Comparison of ENCODE assay signal across 12 cellular contexts in genomic region chr11:20278727-20279126, GRCh38.
"Had no signal": no experiment of that assay in that cellular context is flagged by ENCODE, and none has a peak within 500 bp of the region (broad histone marks: within the 10 kb centered on the region; RNA-seq: fewer than 3 reads in every experiment).

No MANE protein-coding gene starts in this region.

- H3K4me3 ChIP-seq: esophagus muscularis mucosa, thoracic aorta had no signal

- H3K4me1 ChIP-seq: esophagus muscularis mucosa had no signal

- H3K27ac ChIP-seq: esophagus muscularis mucosa, thoracic aorta had no signal

- H3K4me1 Mint-ChIP-seq: activated naive CD4-positive, alpha-beta T cell treated with anti-CD3 and anti-CD28 coated beads, Interleukin-2, amount 50 U/mL, for 24 hours; stimulated activated naive CD8-positive, alpha-beta T cell treated with anti-CD3 and anti-CD28 coated beads, Interleukin-15, amount 100 ng/mL, for 72 hours; T-helper 17 cell had no signal

- DNase-seq: activated CD4-positive, alpha-beta T cell treated with anti-CD3 and anti-CD28 coated beads, Interleukin-2, amount 50 U/mL, for 1 hour; activated CD4-positive, CD25-positive, alpha-beta regulatory T cell; foreskin fibroblast; left cardiac atrium; stimulated activated CD4-positive, alpha-beta T cell treated with anti-CD3 and anti-CD28 coated beads, Interleukin-4, amount 100 ng/mL, for 1 hour; stimulated activated naive CD8-positive, alpha-beta T cell treated with anti-CD3 and anti-CD28 coated beads, Interleukin-15, amount 100 ng/mL, for 72 hours; T-helper 17 cell had no signal

- H3K9me3 Mint-ChIP-seq: activated naive CD4-positive, alpha-beta T cell treated with anti-CD3 and anti-CD28 coated beads, Interleukin-2, amount 50 U/mL, for 24 hours; natural killer cell treated with Interleukin-12 subunit alpha and Interleukin-12 subunit beta and Interleukin-15 and Interleukin-18, amount 100 ng/mL, for 72 hours; stimulated activated naive CD8-positive, alpha-beta T cell treated with anti-CD3 and anti-CD28 coated beads, Interleukin-15, amount 100 ng/mL, for 72 hours had no signal

- FAIRE-seq: endometrium had no signal

- H3K27ac Mint-ChIP-seq: activated naive CD4-positive, alpha-beta T cell treated with anti-CD3 and anti-CD28 coated beads, Interleukin-2, amount 50 U/mL, for 24 hours; natural killer cell treated with Interleukin-12 subunit alpha and Interleukin-12 subunit beta and Interleukin-15 and Interleukin-18, amount 100 ng/mL, for 72 hours; stimulated activated naive CD8-positive, alpha-beta T cell treated with anti-CD3 and anti-CD28 coated beads, Interleukin-15, amount 100 ng/mL, for 72 hours; T-helper 17 cell had no signal

- H3K36me3 Mint-ChIP-seq: activated naive CD4-positive, alpha-beta T cell treated with anti-CD3 and anti-CD28 coated beads, Interleukin-2, amount 50 U/mL, for 24 hours; natural killer cell treated with Interleukin-12 subunit alpha and Interleukin-12 subunit beta and Interleukin-15 and Interleukin-18, amount 100 ng/mL, for 72 hours had no signal

- H3K9me3 ChIP-seq: thoracic aorta had no signal

- H3K4me3 Mint-ChIP-seq: activated naive CD4-positive, alpha-beta T cell treated with anti-CD3 and anti-CD28 coated beads, Interleukin-2, amount 50 U/mL, for 24 hours; natural killer cell treated with Interleukin-12 subunit alpha and Interleukin-12 subunit beta and Interleukin-15 and Interleukin-18, amount 100 ng/mL, for 72 hours; stimulated activated naive CD8-positive, alpha-beta T cell treated with anti-CD3 and anti-CD28 coated beads, Interleukin-15, amount 100 ng/mL, for 72 hours; T-helper 17 cell had no signal

- ATAC-seq: natural killer cell treated with Interleukin-12 subunit alpha and Interleukin-12 subunit beta and Interleukin-15 and Interleukin-18, amount 100 ng/mL, for 72 hours; stimulated activated naive CD8-positive, alpha-beta T cell treated with anti-CD3 and anti-CD28 coated beads, Interleukin-15, amount 100 ng/mL, for 72 hours; T-helper 17 cell had no signal

- H3K36me3 ChIP-seq: esophagus muscularis mucosa, thoracic aorta had no signal
